Comparison of ENCODE assay signal across 19 cellular contexts in genomic region chr16:83720981-83721380, GRCh38.
"Had no signal": no experiment of that assay in that cellular context is flagged by ENCODE, and none has a peak within 500 bp of the region (broad histone marks: within the 10 kb centered on the region; RNA-seq: fewer than 3 reads in every experiment).

No MANE protein-coding gene starts in this region.

- DNase-seq: dorsolateral prefrontal cortex; effector CD4-positive, alpha-beta T cell; hypothalamus; immature natural killer cell; islet precursor cell; kidney glomerular epithelial cell; left ventricle myocardium superior; lower lobe of right lung; midbrain; naive thymus-derived CD4-positive, alpha-beta T cell; posterior cingulate gyrus; psoas muscle; right cardiac atrium; sigmoid colon; stimulated activated CD4-positive, alpha-beta T cell treated with anti-CD3 and anti-CD28 coated beads, Interleukin-2, amount 100 ng/mL, for 24 hours; stimulated activated CD4-positive, alpha-beta T cell treated with anti-CD3 and anti-CD28 coated beads, Interleukin-4, amount 100 ng/mL, for 24 hours; stimulated activated naive CD4-positive, alpha-beta T cell treated with Interleukin-2 at 50 U/mL for 16 hours; stomach; tibial artery had no signal
